Comparison of ENCODE assay signal across 1 cellular context in genomic region chr14:95023886-95024285, GRCh38.
TF ChIP-seq lines count a peak whose summit lies in the region.

No MANE protein-coding gene starts in this region.

TF ChIP-seq in WTC11, 78 proteins besides CTCF, POLR2A, EP300 and RAD21 (continued from another document):
- TF ChIP-seq ATF3 (CRISPR knock-in tag; conservative IDR thresholded peaks at IDR 0.05) (no peak), JUN (CRISPR knock-in tag; IDR thresholded peaks at IDR 0.05) (no peak)
